ENCODE assay signal across 8 cellular contexts in the genomic region with DNA sequence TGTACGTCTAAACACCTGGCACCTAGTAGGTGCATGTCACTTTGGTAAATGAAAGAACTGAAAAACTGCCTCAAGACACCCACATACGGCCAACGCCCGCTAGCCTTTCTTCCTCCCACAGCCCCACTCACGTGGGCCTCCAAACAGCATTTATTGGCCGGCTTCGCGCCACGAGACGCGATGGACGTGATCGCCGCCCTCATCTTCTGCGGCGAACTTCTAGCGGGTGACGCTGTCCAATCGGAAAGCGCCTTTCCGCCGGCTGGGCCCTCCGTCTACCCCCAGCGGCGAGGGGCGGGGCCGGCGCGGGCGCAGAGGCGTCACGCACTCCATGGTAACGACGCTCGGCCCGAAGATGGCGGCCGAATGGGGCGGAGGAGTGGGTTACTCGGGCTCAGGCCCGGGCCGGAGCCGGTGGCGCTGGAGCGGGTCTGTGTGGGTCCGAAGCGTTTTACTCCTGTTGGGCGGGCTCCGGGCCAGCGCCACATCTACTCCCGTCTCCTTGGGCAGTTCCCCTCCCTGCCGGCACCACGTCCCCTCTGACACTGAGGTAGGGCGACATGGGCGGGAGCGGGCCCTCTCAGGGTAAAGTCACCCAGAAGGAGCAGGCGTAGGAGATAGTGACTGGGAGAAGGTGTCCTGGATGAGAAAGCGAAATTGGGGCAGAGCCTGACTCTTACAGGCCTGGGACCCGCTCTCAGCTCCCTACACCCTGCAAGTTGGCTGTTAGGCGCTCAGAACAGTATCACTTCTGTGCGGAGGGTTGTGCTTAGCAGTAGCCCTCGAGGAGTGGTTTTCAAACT. TPM values are rescaled to one million over a fixed set of nuclear protein-coding genes. Genes with fewer than 3 reads are reported as not detected.
DNase-seq lines count a peak whose midpoint lies in the region; FAIRE-seq and TF ChIP-seq lines count a peak whose summit lies in the region.

A gene with protein sequence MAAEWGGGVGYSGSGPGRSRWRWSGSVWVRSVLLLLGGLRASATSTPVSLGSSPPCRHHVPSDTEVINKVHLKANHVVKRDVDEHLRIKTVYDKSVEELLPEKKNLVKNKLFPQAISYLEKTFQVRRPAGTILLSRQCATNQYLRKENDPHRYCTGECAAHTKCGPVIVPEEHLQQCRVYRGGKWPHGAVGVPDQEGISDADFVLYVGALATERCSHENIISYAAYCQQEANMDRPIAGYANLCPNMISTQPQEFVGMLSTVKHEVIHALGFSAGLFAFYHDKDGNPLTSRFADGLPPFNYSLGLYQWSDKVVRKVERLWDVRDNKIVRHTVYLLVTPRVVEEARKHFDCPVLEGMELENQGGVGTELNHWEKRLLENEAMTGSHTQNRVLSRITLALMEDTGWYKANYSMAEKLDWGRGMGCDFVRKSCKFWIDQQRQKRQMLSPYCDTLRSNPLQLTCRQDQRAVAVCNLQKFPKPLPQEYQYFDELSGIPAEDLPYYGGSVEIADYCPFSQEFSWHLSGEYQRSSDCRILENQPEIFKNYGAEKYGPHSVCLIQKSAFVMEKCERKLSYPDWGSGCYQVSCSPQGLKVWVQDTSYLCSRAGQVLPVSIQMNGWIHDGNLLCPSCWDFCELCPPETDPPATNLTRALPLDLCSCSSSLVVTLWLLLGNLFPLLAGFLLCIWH (plus strand): TSS at position 327 of the 803 bp plus-strand sequence. CDS start 29 bp downstream, at position 356.

- no peaks in the 10 kb centered on the region for H3K27me3 Mint-ChIP-seq in activated naive CD4-positive, alpha-beta T cell treated with anti-CD3 and anti-CD28 coated beads for 36 hours (ENCODE audit: low read depth)

- TF ChIP-seq CTCF in HFF-Myc (IDR thresholded peaks at IDR 0.05; ENCODE audit: low read depth, low read length, missing control alignments) = no peak
- TF ChIP-seq CTCF in neutrophil (IDR thresholded peaks at IDR 0.05) = peak; percentile 35

- H3K9me3 ChIP-seq in SJSA1 (replicated peaks) = no peaks in the 10 kb centered on the region
- no peaks in the 10 kb centered on the region for H3K9me3 ChIP-seq in neutrophil

- peak; percentile 49 for FAIRE-seq in frontal cortex (lab: Jason Lieb, UNC)

- H3K9me3 Mint-ChIP-seq in activated naive CD4-positive, alpha-beta T cell treated with anti-CD3 and anti-CD28 coated beads for 36 hours = no peaks in the 10 kb centered on the region

- intact Hi-C loops in activated naive CD4-positive, alpha-beta T cell treated with anti-CD3 and anti-CD28 coated beads for 36 hours (cut with micrococcal nuclease) = loop anchor here (1.0 to 10.0 kb wide), 7 partner anchors 11 to 665 kb away; partner anchors contain the start of genes DLG1 and RUBCN

- H3K27ac ChIP-seq in SJSA1 = peak within 1 kb of the TSS; percentile 10
- peak within 1 kb of the TSS; percentile 80 for H3K27ac ChIP-seq in neutrophil
- peak within 1 kb of the TSS; percentile 72 for H3K27ac ChIP-seq in substantia nigra (ENCODE audit: low read depth, low read length, poor library complexity, severe bottlenecking)

- H3K27me3 ChIP-seq in SJSA1 (replicated peaks) (no peaks in the 10 kb centered on the region), neutrophil (no peaks in the 10 kb centered on the region)

- H3K4me1 ChIP-seq in SJSA1 (replicated peaks) (peaks cover 30% of the 10 kb centered on the region), neutrophil (ENCODE audit: control insufficient read depth in 1 of 2, insufficient read depth in 1 of 2, low read depth in 1 of 2, low read length in 1 of 2) (peaks cover 50% of the 10 kb centered on the region in 2 experiments)

- H3K4me3 Mint-ChIP-seq in activated naive CD4-positive, alpha-beta T cell treated with anti-CD3 and anti-CD28 coated beads for 36 hours = peak within 1 kb of the TSS; percentile 85

- DNase-seq in GM04503 (ENCODE audit: low read depth) (peak; percentile 80), HFF-Myc (ENCODE audit: extremely low read depth, low read depth) (peak; percentile 69), MV-4-11 (lab: John Stamatoyannopoulos, UW) (peak; percentile 97), SJSA1 (ENCODE audit: low read depth in 1 of 2, low spot score in 2 of 2) (peak; percentile 89 to 90), frontal cortex (ENCODE audit: low spot score in 2 of 2) (peak; percentile 81 to 91), substantia nigra (lab: John Stamatoyannopoulos, UW) (peak; percentile 47 to 98 (median 93))
- peak; percentile 95 for DNase-seq in activated naive CD4-positive, alpha-beta T cell treated with anti-CD3 and anti-CD28 coated beads for 36 hours

- H3K36me3 ChIP-seq in SJSA1 (peaks cover 21% of the 10 kb centered on the region), neutrophil (peaks cover 17% of the 10 kb centered on the region)

- H3K27ac Mint-ChIP-seq in activated naive CD4-positive, alpha-beta T cell treated with anti-CD3 and anti-CD28 coated beads for 36 hours = peak within 1 kb of the TSS; percentile 88

- H3K4me3 ChIP-seq in HFF-Myc (replicated peaks; ENCODE audit: low read depth, low read length) = peak within 1 kb of the TSS; percentile 75
- peak within 1 kb of the TSS; percentile 59 for H3K4me3 ChIP-seq in SJSA1
- peak within 1 kb of the TSS; percentile 73 to 89 for H3K4me3 ChIP-seq in neutrophil (ENCODE audit: low read depth in 1 of 2, low read length in 1 of 2)

- peaks cover 43% of the 10 kb centered on the region for H3K4me1 Mint-ChIP-seq in activated naive CD4-positive, alpha-beta T cell treated with anti-CD3 and anti-CD28 coated beads for 36 hours (ENCODE audit: low read depth)

- CTCF ChIA-PET in activated naive CD4-positive, alpha-beta T cell treated with anti-CD3 and anti-CD28 coated beads for 36 hours (lab: Charles Lee) = interaction anchor here (0.5 to 1.0 kb wide), 2 partner anchors 9 to 183 kb away, joined by 3 read pairs; no protein-coding TSS in a partner anchor

- H3K36me3 Mint-ChIP-seq in activated naive CD4-positive, alpha-beta T cell treated with anti-CD3 and anti-CD28 coated beads for 36 hours (ENCODE audit: low read depth) = peaks cover 5% of the 10 kb centered on the region

RNA-seq across cellular contexts. Expression of the gene that starts here (rescaled TPM):
- total RNA-seq in SJSA1 (2014; rRNA removed; shearing (Covaris generic)) = 1.3 and 1.9 TPM in 2 replicates
- total RNA-seq in activated naive CD4-positive, alpha-beta T cell treated with anti-CD3 and anti-CD28 coated beads for 36 hours = 1 to 10 TPM; 2.1 to 2.2 TPM
- total RNA-seq in frontal cortex = 13.5 TPM

Comparison
In these comparisons a context has a peak if more than half of its experiments do, and no peak if none do; other contexts are left out.
1. Peak in every context shown above with its lines: DNase-seq, H3K4me3 ChIP-seq and H3K27ac ChIP-seq.
2. H3K27ac ChIP-seq: peak in every context shown above with its lines; median percentile 80 in neutrophil; 72 in substantia nigra; 10 in SJSA1.